In the genomic region with DNA sequence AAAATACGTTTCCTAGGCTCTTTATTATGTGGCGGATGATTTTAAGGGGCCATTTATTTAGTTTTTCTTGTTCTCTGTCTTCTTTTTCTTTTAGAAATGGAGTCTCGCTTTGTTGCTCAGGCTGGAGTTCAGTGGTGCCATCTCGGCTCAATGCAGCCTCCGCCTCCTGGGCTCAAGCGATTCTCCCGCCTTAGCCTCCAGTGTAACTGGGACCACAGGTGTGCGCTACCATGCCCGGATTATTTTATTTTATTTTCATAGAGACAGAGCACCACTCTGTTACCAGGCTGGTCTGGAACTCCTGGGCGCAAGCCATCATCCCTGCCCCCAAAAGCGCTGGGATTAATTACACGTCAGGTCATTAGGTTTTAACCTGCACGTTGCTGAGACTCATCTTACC, we compare ENCODE assay signal across 8 cellular contexts. TPM values are rescaled to one million over a fixed set of nuclear protein-coding genes. Genes with fewer than 3 reads are reported as not detected.
A peak's percentile ranks its signal among the peaks of the same experiment; 100 is the strongest.
DNase-seq lines count a peak whose midpoint lies in the region; ATAC-seq and TF ChIP-seq lines count a peak whose summit lies in the region.

No MANE protein-coding gene starts in this region.

- ATAC-seq in activated naive CD8-positive, alpha-beta T cell treated with anti-CD3 and anti-CD28 coated beads, Interleukin-2, amount 50 U/mL, for 24 hours: no peak
- ATAC-seq in left colon (no peak), GM21619 (IDR thresholded peaks at IDR 0.05; ENCODE audit: unreplicated experiment) (no peak), HG03378 (IDR thresholded peaks at IDR 0.05; ENCODE audit: unreplicated experiment) (no peak)

- TF ChIP-seq CTCF in kidney epithelial cell (IDR thresholded peaks at IDR 0.05; ENCODE audit: insufficient read depth, low read length, poor library complexity, severe bottlenecking): no peak

- H3K27me3 Mint-ChIP-seq in activated CD4-positive, alpha-beta T cell treated with anti-CD3 and anti-CD28 coated beads, Interleukin-2, amount 10 ng/mL, durations not matched to agents 24 days and 14 days: peaks cover 6% of the 10 kb centered on the region
- peaks cover 14% of the 10 kb centered on the region for H3K27me3 Mint-ChIP-seq in activated naive CD8-positive, alpha-beta T cell treated with anti-CD3 and anti-CD28 coated beads, Interleukin-2, amount 50 U/mL, for 24 hours

- no peaks in the 10 kb centered on the region for H3K9me3 Mint-ChIP-seq in activated CD4-positive, alpha-beta T cell treated with anti-CD3 and anti-CD28 coated beads, Interleukin-2, amount 10 ng/mL, durations not matched to agents 24 days and 14 days
- no peaks in the 10 kb centered on the region for H3K9me3 Mint-ChIP-seq in activated naive CD8-positive, alpha-beta T cell treated with anti-CD3 and anti-CD28 coated beads, Interleukin-2, amount 50 U/mL, for 24 hours

- no peak for DNase-seq in activated CD4-positive, alpha-beta T cell treated with anti-CD3 and anti-CD28 coated beads, Interleukin-2, amount 10 ng/mL, durations not matched to agents 24 days and 14 days
- no peak for DNase-seq in activated CD4-positive, alpha-beta T cell treated with anti-CD3 and anti-CD28 coated beads for 48 hours
- DNase-seq in activated naive CD8-positive, alpha-beta T cell treated with anti-CD3 and anti-CD28 coated beads, Interleukin-2, amount 50 U/mL, for 24 hours: no peak
- no peak for DNase-seq in kidney epithelial cell (ENCODE audit: low read depth)
- DNase-seq in left colon: no peak

- H3K27ac ChIP-seq in thymus (ENCODE audit: low read depth): peak overlapping the region; percentile 36

- peaks cover 20% of the 10 kb centered on the region for H3K36me3 Mint-ChIP-seq in activated CD4-positive, alpha-beta T cell treated with anti-CD3 and anti-CD28 coated beads, Interleukin-2, amount 10 ng/mL, durations not matched to agents 24 days and 14 days (ENCODE audit: low read depth)
- peaks cover 20% of the 10 kb centered on the region for H3K36me3 Mint-ChIP-seq in activated naive CD8-positive, alpha-beta T cell treated with anti-CD3 and anti-CD28 coated beads, Interleukin-2, amount 50 U/mL, for 24 hours (ENCODE audit: low read depth)

- H3K9me3 ChIP-seq in thymus (ENCODE audit: control insufficient read depth): no peaks in the 10 kb centered on the region

- H3K4me1 ChIP-seq in thymus (ENCODE audit: control insufficient read depth, insufficient read depth, low read length): peaks cover 2% of the 10 kb centered on the region

- H3K4me3 ChIP-seq in kidney epithelial cell (ENCODE audit: low read depth, low read length): peak overlapping the region; percentile 57
- H3K4me3 ChIP-seq in thymus (ENCODE audit: low read length): no peak overlapping the region

- H3K27me3 ChIP-seq in kidney epithelial cell (ENCODE audit: control insufficient read depth, insufficient read depth, low read length) (no peaks in the 10 kb centered on the region), thymus (ENCODE audit: control insufficient read depth, insufficient read depth) (no peaks in the 10 kb centered on the region)

- H3K36me3 ChIP-seq in kidney epithelial cell (ENCODE audit: control insufficient read depth, insufficient read depth, low read length) (no peaks in the 10 kb centered on the region), thymus (ENCODE audit: control insufficient read depth, insufficient read depth) (no peaks in the 10 kb centered on the region)

- H3K27ac Mint-ChIP-seq in activated CD4-positive, alpha-beta T cell treated with anti-CD3 and anti-CD28 coated beads, Interleukin-2, amount 10 ng/mL, durations not matched to agents 24 days and 14 days: peak overlapping the region; percentile 87
- H3K27ac Mint-ChIP-seq in activated naive CD8-positive, alpha-beta T cell treated with anti-CD3 and anti-CD28 coated beads, Interleukin-2, amount 50 U/mL, for 24 hours: peak overlapping the region; percentile 63

- 81% methylated on average over 13 of the region's 13 CpGs for WGBS in thymus

- H3K4me1 Mint-ChIP-seq in activated CD4-positive, alpha-beta T cell treated with anti-CD3 and anti-CD28 coated beads, Interleukin-2, amount 10 ng/mL, durations not matched to agents 24 days and 14 days: peaks cover 24% of the 10 kb centered on the region
- H3K4me1 Mint-ChIP-seq in activated naive CD8-positive, alpha-beta T cell treated with anti-CD3 and anti-CD28 coated beads, Interleukin-2, amount 50 U/mL, for 24 hours: peaks cover 28% of the 10 kb centered on the region

- H3K4me3 Mint-ChIP-seq in activated CD4-positive, alpha-beta T cell treated with anti-CD3 and anti-CD28 coated beads, Interleukin-2, amount 10 ng/mL, durations not matched to agents 24 days and 14 days: peak overlapping the region; percentile 98
- H3K4me3 Mint-ChIP-seq in activated naive CD8-positive, alpha-beta T cell treated with anti-CD3 and anti-CD28 coated beads, Interleukin-2, amount 50 U/mL, for 24 hours: peak overlapping the region; percentile 90

- intact Hi-C loops in activated CD4-positive, alpha-beta T cell treated with anti-CD3 and anti-CD28 coated beads, Interleukin-2, amount 10 ng/mL, durations not matched to agents 24 days and 14 days (cut with micrococcal nuclease): loop anchor here (5.0 kb wide), 3 partner anchors 50 to 1120 kb away; a partner anchor contains a TSS
- intact Hi-C loops in left colon (cut with DNase I, micrococcal nuclease): no loop called here

RNA-seq across cellular contexts. Expression of a gene that starts 1.6 kb away (rescaled TPM):
- 136 and 137 TPM in 2 replicates for total RNA-seq in activated CD4-positive, alpha-beta T cell treated with anti-CD3 and anti-CD28 coated beads, Interleukin-2, amount 10 ng/mL, durations not matched to agents 24 days and 14 days
- total RNA-seq in kidney epithelial cell (92.7 and 116 TPM in 2 replicates), left colon (10 to 100 TPM in 1 of 2 donors, 1 to 10 TPM in 1; 5.1 to 10.9 TPM)
- polyA plus RNA-seq in thymus: 16.0 TPM
